ENCODE assay signal across 3 cellular contexts in genomic region chr3:6878731-6879130, GRCh38.
"Had no signal": no experiment of that assay in that cellular context is flagged by ENCODE, and none has a peak within 500 bp of the region (broad histone marks: within the 10 kb centered on the region; RNA-seq: fewer than 3 reads in every experiment).

No MANE protein-coding gene starts in this region.

- ATAC-seq: GM12878 had no signal

- DNase-seq: GDM1, GF-D8 had no signal

- H3K4me3 ChIP-seq: GM12878 had no signal
